In genomic region chr11:5808500-5809121, GRCh38 we compare ENCODE assay signal across 1 cellular context.
A peak's percentile ranks its signal among the peaks of the same experiment; 100 is the strongest.
TF ChIP-seq lines count a peak whose summit lies in the region.

TSS of gene OR52N2 (plus strand) at chr11:5808924. CDS start at chr11:5820336, 11,412 bp downstream.

TF ChIP-seq in K562, 482 proteins besides CTCF, POLR2A, EP300 and RAD21 (continued from another document):
- TF ChIP-seq, protein P1, sequence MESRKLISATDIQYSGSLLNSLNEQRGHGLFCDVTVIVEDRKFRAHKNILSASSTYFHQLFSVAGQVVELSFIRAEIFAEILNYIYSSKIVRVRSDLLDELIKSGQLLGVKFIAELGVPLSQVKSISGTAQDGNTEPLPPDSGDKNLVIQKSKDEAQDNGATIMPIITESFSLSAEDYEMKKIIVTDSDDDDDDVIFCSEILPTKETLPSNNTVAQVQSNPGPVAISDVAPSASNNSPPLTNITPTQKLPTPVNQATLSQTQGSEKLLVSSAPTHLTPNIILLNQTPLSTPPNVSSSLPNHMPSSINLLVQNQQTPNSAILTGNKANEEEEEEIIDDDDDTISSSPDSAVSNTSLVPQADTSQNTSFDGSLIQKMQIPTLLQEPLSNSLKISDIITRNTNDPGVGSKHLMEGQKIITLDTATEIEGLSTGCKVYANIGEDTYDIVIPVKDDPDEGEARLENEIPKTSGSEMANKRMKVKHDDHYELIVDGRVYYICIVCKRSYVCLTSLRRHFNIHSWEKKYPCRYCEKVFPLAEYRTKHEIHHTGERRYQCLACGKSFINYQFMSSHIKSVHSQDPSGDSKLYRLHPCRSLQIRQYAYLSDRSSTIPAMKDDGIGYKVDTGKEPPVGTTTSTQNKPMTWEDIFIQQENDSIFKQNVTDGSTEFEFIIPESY (CRISPR knock-in tag; IDR thresholded peaks at IDR 0.05) = peak; percentile 74
- no peak for TF ChIP-seq FUS (optimal IDR thresholded peaks at IDR 0.05; ENCODE audit: low read depth, low read length)
- TF ChIP-seq KLF10 (CRISPR knock-in tag; IDR thresholded peaks at IDR 0.05) = no peak
- TF ChIP-seq CHAMP1 (IDR thresholded peaks at IDR 0.05) = 0 out of 2 replicates have a peak, but pooled peaks have one; percentile 13
- no peak for TF ChIP-seq E2F6 (IDR thresholded peaks at IDR 0.05; ENCODE audit: borderline replicate concordance in 1 of 2, extremely low read depth in 1 of 2, insufficient read depth in 1 of 2, insufficient read length in 1 of 2, low read depth in 1 of 2, low read length in 1 of 2, poor library complexity in 1 of 2, severe bottlenecking in 1 of 2)
- no peak for TF ChIP-seq ZNF586 (CRISPR knock-in tag; conservative IDR thresholded peaks at IDR 0.05)
- no peak for TF ChIP-seq MTF1 (CRISPR knock-in tag; IDR thresholded peaks at IDR 0.05; ENCODE audit: borderline replicate concordance)
- TF ChIP-seq SMC3 (conservative IDR thresholded peaks at IDR 0.05; ENCODE audit: insufficient read depth, low read depth, low read length) = peak; percentile 45; the same call in 1 of the 2 replicates
- no peak for TF ChIP-seq ARID3B (CRISPR knock-in tag; IDR thresholded peaks at IDR 0.05; ENCODE audit: borderline replicate concordance)
- TF ChIP-seq ZNF668 (CRISPR knock-in tag; IDR thresholded peaks at IDR 0.05) = no peak
- TF ChIP-seq PHF8 (IDR thresholded peaks at IDR 0.05; ENCODE audit: borderline replicate concordance, low read length) = no peak
- TF ChIP-seq USF1 (CRISPR knock-in tag; IDR thresholded peaks at IDR 0.05) = no peak
- no peak for TF ChIP-seq MLX (CRISPR knock-in tag; conservative IDR thresholded peaks at IDR 0.05)
- TF ChIP-seq ARNT (IDR thresholded peaks at IDR 0.05) = no peak
- no peak for TF ChIP-seq SUPT5H (IDR thresholded peaks at IDR 0.05)
- TF ChIP-seq RFX5 (IDR thresholded peaks at IDR 0.05; ENCODE audit: low read depth, low read length) = no peak
- TF ChIP-seq, protein P2, sequence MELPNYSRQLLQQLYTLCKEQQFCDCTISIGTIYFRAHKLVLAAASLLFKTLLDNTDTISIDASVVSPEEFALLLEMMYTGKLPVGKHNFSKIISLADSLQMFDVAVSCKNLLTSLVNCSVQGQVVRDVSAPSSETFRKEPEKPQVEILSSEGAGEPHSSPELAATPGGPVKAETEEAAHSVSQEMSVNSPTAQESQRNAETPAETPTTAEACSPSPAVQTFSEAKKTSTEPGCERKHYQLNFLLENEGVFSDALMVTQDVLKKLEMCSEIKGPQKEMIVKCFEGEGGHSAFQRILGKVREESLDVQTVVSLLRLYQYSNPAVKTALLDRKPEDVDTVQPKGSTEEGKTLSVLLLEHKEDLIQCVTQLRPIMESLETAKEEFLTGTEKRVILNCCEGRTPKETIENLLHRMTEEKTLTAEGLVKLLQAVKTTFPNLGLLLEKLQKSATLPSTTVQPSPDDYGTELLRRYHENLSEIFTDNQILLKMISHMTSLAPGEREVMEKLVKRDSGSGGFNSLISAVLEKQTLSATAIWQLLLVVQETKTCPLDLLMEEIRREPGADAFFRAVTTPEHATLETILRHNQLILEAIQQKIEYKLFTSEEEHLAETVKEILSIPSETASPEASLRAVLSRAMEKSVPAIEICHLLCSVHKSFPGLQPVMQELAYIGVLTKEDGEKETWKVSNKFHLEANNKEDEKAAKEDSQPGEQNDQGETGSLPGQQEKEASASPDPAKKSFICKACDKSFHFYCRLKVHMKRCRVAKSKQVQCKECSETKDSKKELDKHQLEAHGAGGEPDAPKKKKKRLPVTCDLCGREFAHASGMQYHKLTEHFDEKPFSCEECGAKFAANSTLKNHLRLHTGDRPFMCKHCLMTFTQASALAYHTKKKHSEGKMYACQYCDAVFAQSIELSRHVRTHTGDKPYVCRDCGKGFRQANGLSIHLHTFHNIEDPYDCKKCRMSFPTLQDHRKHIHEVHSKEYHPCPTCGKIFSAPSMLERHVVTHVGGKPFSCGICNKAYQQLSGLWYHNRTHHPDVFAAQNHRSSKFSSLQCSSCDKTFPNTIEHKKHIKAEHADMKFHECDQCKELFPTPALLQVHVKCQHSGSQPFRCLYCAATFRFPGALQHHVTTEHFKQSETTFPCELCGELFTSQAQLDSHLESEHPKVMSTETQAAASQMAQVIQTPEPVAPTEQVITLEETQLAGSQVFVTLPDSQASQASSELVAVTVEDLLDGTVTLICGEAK (IDR thresholded peaks at IDR 0.05) = no peak
- TF ChIP-seq, protein P2 (CRISPR knock-in tag; IDR thresholded peaks at IDR 0.05) = no peak
- TF ChIP-seq, protein P3, sequence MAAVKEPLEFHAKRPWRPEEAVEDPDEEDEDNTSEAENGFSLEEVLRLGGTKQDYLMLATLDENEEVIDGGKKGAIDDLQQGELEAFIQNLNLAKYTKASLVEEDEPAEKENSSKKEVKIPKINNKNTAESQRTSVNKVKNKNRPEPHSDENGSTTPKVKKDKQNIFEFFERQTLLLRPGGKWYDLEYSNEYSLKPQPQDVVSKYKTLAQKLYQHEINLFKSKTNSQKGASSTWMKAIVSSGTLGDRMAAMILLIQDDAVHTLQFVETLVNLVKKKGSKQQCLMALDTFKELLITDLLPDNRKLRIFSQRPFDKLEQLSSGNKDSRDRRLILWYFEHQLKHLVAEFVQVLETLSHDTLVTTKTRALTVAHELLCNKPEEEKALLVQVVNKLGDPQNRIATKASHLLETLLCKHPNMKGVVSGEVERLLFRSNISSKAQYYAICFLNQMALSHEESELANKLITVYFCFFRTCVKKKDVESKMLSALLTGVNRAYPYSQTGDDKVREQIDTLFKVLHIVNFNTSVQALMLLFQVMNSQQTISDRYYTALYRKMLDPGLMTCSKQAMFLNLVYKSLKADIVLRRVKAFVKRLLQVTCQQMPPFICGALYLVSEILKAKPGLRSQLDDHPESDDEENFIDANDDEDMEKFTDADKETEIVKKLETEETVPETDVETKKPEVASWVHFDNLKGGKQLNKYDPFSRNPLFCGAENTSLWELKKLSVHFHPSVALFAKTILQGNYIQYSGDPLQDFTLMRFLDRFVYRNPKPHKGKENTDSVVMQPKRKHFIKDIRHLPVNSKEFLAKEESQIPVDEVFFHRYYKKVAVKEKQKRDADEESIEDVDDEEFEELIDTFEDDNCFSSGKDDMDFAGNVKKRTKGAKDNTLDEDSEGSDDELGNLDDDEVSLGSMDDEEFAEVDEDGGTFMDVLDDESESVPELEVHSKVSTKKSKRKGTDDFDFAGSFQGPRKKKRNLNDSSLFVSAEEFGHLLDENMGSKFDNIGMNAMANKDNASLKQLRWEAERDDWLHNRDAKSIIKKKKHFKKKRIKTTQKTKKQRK (IDR thresholded peaks at IDR 0.05; ENCODE audit: borderline replicate concordance, low read depth, low read length) = no peak
- 0 out of 2 replicates have a peak, but pooled peaks have one; percentile 18 for TF ChIP-seq CC2D1A (IDR thresholded peaks at IDR 0.05)
- TF ChIP-seq CBX3 (IDR thresholded peaks at IDR 0.05; ENCODE audit: borderline replicate concordance in 1 of 2, low read length in 2 of 2) = no peak
- no peak for TF ChIP-seq MBD2 (IDR thresholded peaks at IDR 0.05; ENCODE audit: borderline replicate concordance, low read depth)
- no peak for TF ChIP-seq CCAR2 (IDR thresholded peaks at IDR 0.05; ENCODE audit: low read depth, low read length)
- TF ChIP-seq GABPA (tag; conservative IDR thresholded peaks at IDR 0.05; ENCODE audit: low read depth) = no peak
